ENCODE assay signal across 1 cellular context in genomic region chr15:68352401-68353062, GRCh38.
TF ChIP-seq lines count a peak whose summit lies in the region.

No MANE protein-coding gene starts in this region.

TF ChIP-seq in A549, 52 proteins besides CTCF, POLR2A, EP300 and RAD21 (continued from another document):
- TF ChIP-seq BHLHE40 (IDR thresholded peaks at IDR 0.05; ENCODE audit: low read depth, low read length), result no peak
- no peak for TF ChIP-seq ESRRA (IDR thresholded peaks at IDR 0.05; ENCODE audit: borderline replicate concordance, low read length)
- no peak for TF ChIP-seq KDM5A (IDR thresholded peaks at IDR 0.05)
- TF ChIP-seq ZFP36 (IDR thresholded peaks at IDR 0.05; ENCODE audit: borderline replicate concordance, partially characterized antibody), result no peak
- no peak for TF ChIP-seq CEBPB (IDR thresholded peaks at IDR 0.05)
- TF ChIP-seq REST (IDR thresholded peaks at IDR 0.05), result no peak
- TF ChIP-seq KDM1A (IDR thresholded peaks at IDR 0.05; ENCODE audit: low read depth), result no peak
- no peak; the same call in 1 of the 2 replicates for TF ChIP-seq ATOH8 (CRISPR knock-in tag; IDR thresholded peaks at IDR 0.05; ENCODE audit: low read depth)
